ENCODE assay signal across 18 cellular contexts in the genomic region with DNA sequence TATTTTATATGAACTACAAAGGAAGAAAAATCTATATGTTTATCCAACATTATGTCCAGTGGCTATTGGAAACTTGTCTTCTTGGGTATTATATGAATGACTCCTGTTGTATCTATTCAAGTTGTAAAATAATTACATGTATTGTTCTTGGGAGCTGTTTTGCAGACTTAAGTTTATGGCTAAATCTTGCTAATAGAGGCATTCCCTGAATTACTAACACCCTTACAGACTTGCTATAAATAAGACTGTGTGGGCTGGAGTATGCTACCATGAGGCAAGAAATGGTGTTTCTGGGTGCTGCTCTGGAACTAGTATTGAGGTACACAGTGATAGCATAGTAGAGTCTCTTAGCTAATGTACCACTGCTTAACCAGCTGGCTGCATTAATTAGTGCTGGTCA. TPM values are rescaled to one million over a fixed set of nuclear protein-coding genes. Genes with fewer than 3 reads are reported as not detected.
DNase-seq lines count a peak whose midpoint lies in the region; ATAC-seq, FAIRE-seq and TF ChIP-seq lines count a peak whose summit lies in the region.
"Had no signal": no experiment of that assay in that cellular context is flagged by ENCODE, and none has a peak within 500 bp of the region (broad histone marks: within the 10 kb centered on the region; RNA-seq: fewer than 3 reads in every experiment).

No MANE protein-coding gene starts in this region.

- no peak for TF ChIP-seq POLR2A in GM12891 (IDR thresholded peaks at IDR 0.05; ENCODE audit: low read depth, low read length)

- ATAC-seq in HG02678 (IDR thresholded peaks at IDR 0.05; ENCODE audit: unreplicated experiment) = no peak
- no peak for ATAC-seq in HG02798 (IDR thresholded peaks at IDR 0.05; ENCODE audit: poor library complexity, unreplicated experiment)
- ATAC-seq: A549 had no signal

- FAIRE-seq in GM12891 (lab: Jason Lieb, UNC) = peak; percentile 86
- FAIRE-seq: A549, HTR-8/SVneo had no signal

- DNase-seq in COLO829 (ENCODE audit: low spot score) (peak; percentile 16), GM12891 (ENCODE audit: insufficient read length, low spot score) (no peak), foreskin melanocyte (peak; percentile 64), retina (peak; percentile 26), HPDE6-E6E7 (ENCODE audit: extremely low spot score) (no peak)
- DNase-seq: CD4-positive, CD25-positive, alpha-beta regulatory T cell; COR-L47; DND-41; H7; NCI-H1092 treated with DMSO at 0.1 percent for 48 hours; NCI-H1436 treated with DMSO at 0.1 percent for 48 hours; NCI-H1930; NCI-H226; SHP77 had no signal

TF ChIP-seq in GM12891, 5 proteins besides CTCF, POLR2A, EP300 and RAD21:
- no peak for TF ChIP-seq TAF1 (IDR thresholded peaks at IDR 0.05; ENCODE audit: low read depth, low read length)
- TF ChIP-seq POLR2AphosphoS5 (IDR thresholded peaks at IDR 0.05; ENCODE audit: low read depth, low read length) = no peak
- TF ChIP-seq SPI1 (IDR thresholded peaks at IDR 0.05; ENCODE audit: low read depth, low read length) = no peak
- no peak for TF ChIP-seq PAX5 (IDR thresholded peaks at IDR 0.05; ENCODE audit: insufficient read depth, low read length, severe bottlenecking)
- no peak for TF ChIP-seq POU2F2 (IDR thresholded peaks at IDR 0.05; ENCODE audit: low read depth, low read length)

RNA-seq across cellular contexts. Expression of a gene that starts 36.3 kb away (rescaled TPM):
- 4.8 TPM for polyA plus RNA-seq in GM12891 (2012; ENCODE audit: low read depth, missing spikeins)
- polyA plus RNA-seq: CD4-positive, CD25-positive, alpha-beta regulatory T cell had no signal

Comparison
In these comparisons a context has a peak if more than half of its experiments do, and no peak if none do; other contexts are left out.
1. DNase-seq: peak in COLO829 (single experiment), foreskin melanocyte (single experiment) and retina (single experiment); none in GM12891 (single experiment) and HPDE6-E6E7 (single experiment).